Comparison of ENCODE assay signal across 1 cellular context in the genomic region with DNA sequence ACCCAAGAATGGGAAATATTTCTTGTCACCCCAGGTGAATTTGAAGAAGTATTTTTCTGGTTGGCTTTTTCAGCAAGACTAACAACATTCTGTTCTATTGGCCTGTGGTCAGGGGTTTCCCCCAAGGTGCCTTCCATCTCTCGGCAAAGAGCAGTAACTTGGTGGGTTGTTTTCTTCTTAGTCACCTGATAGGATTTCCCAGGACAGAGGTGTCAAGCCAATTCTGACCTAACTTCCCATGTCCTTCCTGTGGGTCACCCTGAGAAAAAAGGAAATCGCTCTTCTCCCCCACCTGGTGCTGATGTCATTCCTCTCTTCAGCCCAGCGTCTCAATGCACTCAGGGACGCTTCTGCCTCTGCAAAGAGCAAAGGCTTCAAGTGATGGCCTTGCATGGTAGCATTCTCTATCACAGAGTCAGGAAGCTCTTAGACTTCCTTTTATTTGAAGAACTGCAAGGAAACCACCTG.
TF ChIP-seq lines count a peak whose summit lies in the region.

No MANE protein-coding gene starts in this region.

TF ChIP-seq in GM12878, 131 proteins besides CTCF, POLR2A, EP300 and RAD21 (continued from another document):
- TF ChIP-seq SREBF2 (IDR thresholded peaks at IDR 0.05; ENCODE audit: low read length), result peak; percentile 44; the same call in 1 of the 2 replicates
- no peak for TF ChIP-seq STAT1 (conservative IDR thresholded peaks at IDR 0.05)
- TF ChIP-seq MXI1 (IDR thresholded peaks at IDR 0.05; ENCODE audit: low read depth, low read length), result peak; percentile 99
- TF ChIP-seq SPI1 (IDR thresholded peaks at IDR 0.05; ENCODE audit: borderline replicate concordance, insufficient read depth, low read depth, low read length), result 0 out of 2 replicates have a peak, but pooled peaks have one; percentile 8
- TF ChIP-seq POLR2AphosphoS2 (IDR thresholded peaks at IDR 0.05; ENCODE audit: low read depth, low read length), result no peak
- TF ChIP-seq ATF7 (IDR thresholded peaks at IDR 0.05; ENCODE audit: low read depth), result peak; percentile 73
- TF ChIP-seq, protein P1, sequence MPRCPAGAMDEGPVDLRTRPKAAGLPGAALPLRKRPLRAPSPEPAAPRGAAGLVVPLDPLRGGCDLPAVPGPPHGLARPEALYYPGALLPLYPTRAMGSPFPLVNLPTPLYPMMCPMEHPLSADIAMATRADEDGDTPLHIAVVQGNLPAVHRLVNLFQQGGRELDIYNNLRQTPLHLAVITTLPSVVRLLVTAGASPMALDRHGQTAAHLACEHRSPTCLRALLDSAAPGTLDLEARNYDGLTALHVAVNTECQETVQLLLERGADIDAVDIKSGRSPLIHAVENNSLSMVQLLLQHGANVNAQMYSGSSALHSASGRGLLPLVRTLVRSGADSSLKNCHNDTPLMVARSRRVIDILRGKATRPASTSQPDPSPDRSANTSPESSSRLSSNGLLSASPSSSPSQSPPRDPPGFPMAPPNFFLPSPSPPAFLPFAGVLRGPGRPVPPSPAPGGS (IDR thresholded peaks at IDR 0.05; ENCODE audit: borderline replicate concordance, insufficient read depth, low read depth, low read length, poor library complexity, severe bottlenecking), result peak; percentile 36
- TF ChIP-seq RAD51 (IDR thresholded peaks at IDR 0.05), result peak; percentile 22; the same call in 1 of the 2 replicates
- peak; percentile 64 for TF ChIP-seq IKZF1 (conservative IDR thresholded peaks at IDR 0.05)
- TF ChIP-seq, protein P2, sequence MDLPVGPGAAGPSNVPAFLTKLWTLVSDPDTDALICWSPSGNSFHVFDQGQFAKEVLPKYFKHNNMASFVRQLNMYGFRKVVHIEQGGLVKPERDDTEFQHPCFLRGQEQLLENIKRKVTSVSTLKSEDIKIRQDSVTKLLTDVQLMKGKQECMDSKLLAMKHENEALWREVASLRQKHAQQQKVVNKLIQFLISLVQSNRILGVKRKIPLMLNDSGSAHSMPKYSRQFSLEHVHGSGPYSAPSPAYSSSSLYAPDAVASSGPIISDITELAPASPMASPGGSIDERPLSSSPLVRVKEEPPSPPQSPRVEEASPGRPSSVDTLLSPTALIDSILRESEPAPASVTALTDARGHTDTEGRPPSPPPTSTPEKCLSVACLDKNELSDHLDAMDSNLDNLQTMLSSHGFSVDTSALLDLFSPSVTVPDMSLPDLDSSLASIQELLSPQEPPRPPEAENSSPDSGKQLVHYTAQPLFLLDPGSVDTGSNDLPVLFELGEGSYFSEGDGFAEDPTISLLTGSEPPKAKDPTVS (IDR thresholded peaks at IDR 0.05; ENCODE audit: low read depth, low read length), result no peak
- peak; percentile 70; the same call in 1 of the 2 replicates for TF ChIP-seq EED (IDR thresholded peaks at IDR 0.05; ENCODE audit: low read depth)
- no peak for TF ChIP-seq NR2C1 (IDR thresholded peaks at IDR 0.05)
- TF ChIP-seq GABPA (IDR thresholded peaks at IDR 0.05; ENCODE audit: low read depth), result peak; percentile 38; the same call in 1 of the 2 replicates
- no peak for TF ChIP-seq FOXM1 (IDR thresholded peaks at IDR 0.05; ENCODE audit: low read depth, low read length)
- peak; percentile 63; the same call in 1 of the 2 replicates for TF ChIP-seq CREM (IDR thresholded peaks at IDR 0.05; ENCODE audit: low read depth)
- TF ChIP-seq, protein P3, sequence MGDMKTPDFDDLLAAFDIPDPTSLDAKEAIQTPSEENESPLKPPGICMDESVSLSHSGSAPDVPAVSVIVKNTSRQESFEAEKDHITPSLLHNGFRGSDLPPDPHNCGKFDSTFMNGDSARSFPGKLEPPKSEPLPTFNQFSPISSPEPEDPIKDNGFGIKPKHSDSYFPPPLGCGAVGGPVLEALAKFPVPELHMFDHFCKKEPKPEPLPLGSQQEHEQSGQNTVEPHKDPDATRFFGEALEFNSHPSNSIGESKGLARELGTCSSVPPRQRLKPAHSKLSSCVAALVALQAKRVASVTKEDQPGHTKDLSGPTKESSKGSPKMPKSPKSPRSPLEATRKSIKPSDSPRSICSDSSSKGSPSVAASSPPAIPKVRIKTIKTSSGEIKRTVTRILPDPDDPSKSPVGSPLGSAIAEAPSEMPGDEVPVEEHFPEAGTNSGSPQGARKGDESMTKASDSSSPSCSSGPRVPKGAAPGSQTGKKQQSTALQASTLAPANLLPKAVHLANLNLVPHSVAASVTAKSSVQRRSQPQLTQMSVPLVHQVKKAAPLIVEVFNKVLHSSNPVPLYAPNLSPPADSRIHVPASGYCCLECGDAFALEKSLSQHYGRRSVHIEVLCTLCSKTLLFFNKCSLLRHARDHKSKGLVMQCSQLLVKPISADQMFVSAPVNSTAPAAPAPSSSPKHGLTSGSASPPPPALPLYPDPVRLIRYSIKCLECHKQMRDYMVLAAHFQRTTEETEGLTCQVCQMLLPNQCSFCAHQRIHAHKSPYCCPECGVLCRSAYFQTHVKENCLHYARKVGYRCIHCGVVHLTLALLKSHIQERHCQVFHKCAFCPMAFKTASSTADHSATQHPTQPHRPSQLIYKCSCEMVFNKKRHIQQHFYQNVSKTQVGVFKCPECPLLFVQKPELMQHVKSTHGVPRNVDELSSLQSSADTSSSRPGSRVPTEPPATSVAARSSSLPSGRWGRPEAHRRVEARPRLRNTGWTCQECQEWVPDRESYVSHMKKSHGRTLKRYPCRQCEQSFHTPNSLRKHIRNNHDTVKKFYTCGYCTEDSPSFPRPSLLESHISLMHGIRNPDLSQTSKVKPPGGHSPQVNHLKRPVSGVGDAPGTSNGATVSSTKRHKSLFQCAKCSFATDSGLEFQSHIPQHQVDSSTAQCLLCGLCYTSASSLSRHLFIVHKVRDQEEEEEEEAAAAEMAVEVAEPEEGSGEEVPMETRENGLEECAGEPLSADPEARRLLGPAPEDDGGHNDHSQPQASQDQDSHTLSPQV (IDR thresholded peaks at IDR 0.05), result no peak
- peak; percentile 62; the same call in 1 of the 2 replicates for TF ChIP-seq CREB1 (IDR thresholded peaks at IDR 0.05; ENCODE audit: low read depth)
- peak; percentile 68; the same call in 1 of the 2 replicates for TF ChIP-seq NFIC (IDR thresholded peaks at IDR 0.05; ENCODE audit: low read depth, low read length)
- TF ChIP-seq IKZF2 (IDR thresholded peaks at IDR 0.05), result peak; percentile 56 to 78
- TF ChIP-seq, protein P4, sequence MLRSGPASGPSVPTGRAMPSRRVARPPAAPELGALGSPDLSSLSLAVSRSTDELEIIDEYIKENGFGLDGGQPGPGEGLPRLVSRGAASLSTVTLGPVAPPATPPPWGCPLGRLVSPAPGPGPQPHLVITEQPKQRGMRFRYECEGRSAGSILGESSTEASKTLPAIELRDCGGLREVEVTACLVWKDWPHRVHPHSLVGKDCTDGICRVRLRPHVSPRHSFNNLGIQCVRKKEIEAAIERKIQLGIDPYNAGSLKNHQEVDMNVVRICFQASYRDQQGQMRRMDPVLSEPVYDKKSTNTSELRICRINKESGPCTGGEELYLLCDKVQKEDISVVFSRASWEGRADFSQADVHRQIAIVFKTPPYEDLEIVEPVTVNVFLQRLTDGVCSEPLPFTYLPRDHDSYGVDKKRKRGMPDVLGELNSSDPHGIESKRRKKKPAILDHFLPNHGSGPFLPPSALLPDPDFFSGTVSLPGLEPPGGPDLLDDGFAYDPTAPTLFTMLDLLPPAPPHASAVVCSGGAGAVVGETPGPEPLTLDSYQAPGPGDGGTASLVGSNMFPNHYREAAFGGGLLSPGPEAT (IDR thresholded peaks at IDR 0.05; ENCODE audit: low read depth), result peak; percentile 40; the same call in 1 of the 2 replicates
- peak; percentile 87; the same call in 1 of the 2 replicates for TF ChIP-seq ESRRA (IDR thresholded peaks at IDR 0.05; ENCODE audit: low read length)
